Comparison of ENCODE assay signal across 27 cellular contexts in the genomic region with DNA sequence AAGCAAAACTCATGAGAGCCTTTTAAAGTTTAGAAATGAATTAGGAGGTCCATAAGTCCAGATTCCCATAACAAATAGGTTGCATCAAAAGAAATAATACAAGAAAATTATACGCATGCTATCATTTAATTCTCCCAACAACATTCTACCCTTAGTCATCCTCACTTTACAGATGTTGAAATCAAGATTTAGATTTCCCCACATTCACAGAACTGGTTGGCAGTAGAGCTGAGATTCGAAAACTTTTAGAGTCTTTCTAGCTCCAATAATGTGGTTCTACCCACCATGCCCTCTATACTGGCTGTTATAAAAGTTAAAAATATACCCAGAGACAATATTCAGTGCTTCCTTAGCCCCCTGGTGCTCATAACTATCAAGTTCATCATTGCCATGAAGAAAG. TPM values are rescaled to one million over a fixed set of nuclear protein-coding genes. Genes with fewer than 3 reads are reported as not detected.
DNase-seq lines count a peak whose midpoint lies in the region; ATAC-seq and TF ChIP-seq lines count a peak whose summit lies in the region.
"Had no signal": no experiment of that assay in that cellular context is flagged by ENCODE, and none has a peak within 500 bp of the region (broad histone marks: within the 10 kb centered on the region; RNA-seq: fewer than 3 reads in every experiment).

No MANE protein-coding gene starts in this region.

- no peaks in the 10 kb centered on the region for H3K9me1 ChIP-seq in IMR-90 (ENCODE audit: insufficient read depth, low read length)

- DNase-seq in IMR-90 (peak; percentile 22), amniotic epithelial cell (ENCODE audit: low read depth) (peak; percentile 44), mesenchymal stem cell (no peak), suprapubic skin (ENCODE audit: low spot score in 2 of 2) (no peak)
- DNase-seq in activated CD4-positive, alpha-beta T cell treated with anti-CD3 and anti-CD28 coated beads for 48 hours = no peak
- DNase-seq: activated CD4-positive, CD25-positive, alpha-beta regulatory T cell treated with anti-CD3 and anti-CD28 coated beads, Interleukin-2, amount 50 U/mL, for 72 hours; activated CD8-positive, alpha-beta T cell treated with anti-CD3 and anti-CD28 coated beads for 36 hours; activated naive CD4-positive, alpha-beta T cell treated with anti-CD3 and anti-CD28 coated beads, Interleukin-2, amount 10 ng/mL, durations not matched to agents 7 days and 5 days; COR-L47; effector memory CD4-positive, alpha-beta T cell; MV-4-11; NCI-H1436 treated with DMSO at 0.1 percent for 48 hours; NCI-H226; NCI-H69; pancreas; PC-9; retina; SHP77; spleen; stimulated activated CD4-positive, alpha-beta T cell treated with anti-CD3 and anti-CD28 coated beads, Interleukin-2, amount 100 ng/mL, for 24 hours; stomach had no signal

- no peak overlapping the region for H2AK9ac ChIP-seq in IMR-90 (replicated peaks; ENCODE audit: low read depth, low read length, poor library complexity)

- H2AFZ ChIP-seq in IMR-90 (replicated peaks; ENCODE audit: low read length, poor library complexity) (no peak overlapping the region), mesenchymal stem cell (ENCODE audit: low read depth, low read length) (no peak overlapping the region)
- H2AFZ ChIP-seq: PC-9 had no signal

- no peak for TF ChIP-seq RAD21 in IMR-90 (IDR thresholded peaks at IDR 0.05; ENCODE audit: low read length)

- H3K27ac ChIP-seq in IMR-90 (ENCODE audit: insufficient read depth, low read length) = no peak overlapping the region
- H3K27ac ChIP-seq in mesenchymal stem cell (ENCODE audit: low read length, poor library complexity, severe bottlenecking) = no peak overlapping the region
- H3K27ac ChIP-seq in suprapubic skin = peak overlapping the region; percentile 49
- H3K27ac ChIP-seq: BLaER1 treated with 17β-estradiol and CSF1 and Interleukin-3, amounts not matched to agents 10 nM and 100 nM; epithelial cell of prostate; pancreas; PC-9; spleen; stomach had no signal

- H2BK120ac ChIP-seq in IMR-90 (ENCODE audit: low read depth, low read length) (no peak overlapping the region), mesenchymal stem cell (ENCODE audit: low read depth, low read length) (no peak overlapping the region)

- H4K91ac ChIP-seq in IMR-90 (ENCODE audit: insufficient read depth, low read depth, low read length) = no peak overlapping the region
- no peak overlapping the region for H4K91ac ChIP-seq in mesenchymal stem cell (ENCODE audit: low read length)

- H3K36me3 ChIP-seq in IMR-90 (ENCODE audit: control insufficient read depth, insufficient read depth, low read length) (no peaks in the 10 kb centered on the region), mesenchymal stem cell (ENCODE audit: control insufficient read depth in 1 of 2, insufficient read depth in 2 of 2, low read depth in 1 of 2, low read length in 2 of 2) (no peaks in the 10 kb centered on the region), suprapubic skin (no peaks in the 10 kb centered on the region)
- H3K36me3 ChIP-seq: BLaER1 treated with 17β-estradiol and CSF1 and Interleukin-3, amounts not matched to agents 10 nM and 100 nM; pancreas; spleen; stomach had no signal

- no peak overlapping the region for H3K14ac ChIP-seq in IMR-90 (replicated peaks; ENCODE audit: low read depth, low read length)
- no peak overlapping the region for H3K14ac ChIP-seq in mesenchymal stem cell (ENCODE audit: low read length in 2 of 2)

- no TSS peak for BruUV-seq in IMR-90 (replicated peaks; lab: Mats Ljungman, UMichigan)

- no peak overlapping the region for H4K5ac ChIP-seq in IMR-90 (ENCODE audit: low read depth, low read length)

- no peak overlapping the region for H2BK15ac ChIP-seq in IMR-90 (ENCODE audit: low read depth, low read length)
- no peak overlapping the region for H2BK15ac ChIP-seq in mesenchymal stem cell (ENCODE audit: low read depth, poor library complexity, severe bottlenecking)

- no peak overlapping the region for H3K56ac ChIP-seq in IMR-90 (ENCODE audit: extremely low read depth, insufficient read depth, low read length)

- no peak for ATAC-seq in IMR-90 (ENCODE audit: low read depth)
- ATAC-seq in HG03175 (IDR thresholded peaks at IDR 0.05; ENCODE audit: unreplicated experiment) = no peak
- ATAC-seq in HG03457 (IDR thresholded peaks at IDR 0.05; ENCODE audit: unreplicated experiment) = no peak
- ATAC-seq: activated CD8-positive, alpha-beta T cell treated with anti-CD3 and anti-CD28 coated beads for 36 hours; HCT116; pancreas had no signal

- no peak overlapping the region for H2BK5ac ChIP-seq in IMR-90 (ENCODE audit: low read depth, low read length, poor library complexity, severe bottlenecking)
- H2BK5ac ChIP-seq in mesenchymal stem cell (ENCODE audit: low read depth, low read length, poor library complexity, severe bottlenecking) = no peak overlapping the region

- H3K27me3 ChIP-seq in IMR-90 (ENCODE audit: control insufficient read depth, insufficient read depth, low read length) (no peaks in the 10 kb centered on the region), mesenchymal stem cell (ENCODE audit: control insufficient read depth in 1 of 2, insufficient read depth in 1 of 2, low read length in 2 of 2) (no peaks in the 10 kb centered on the region), suprapubic skin (no peaks in the 10 kb centered on the region)
- H3K27me3 ChIP-seq: BLaER1 treated with 17β-estradiol and CSF1 and Interleukin-3, amounts not matched to agents 10 nM and 100 nM; pancreas; spleen had no signal

- TF ChIP-seq POLR2A in IMR-90 (IDR thresholded peaks at IDR 0.05; ENCODE audit: low read depth, low read length) (no peak), suprapubic skin (IDR thresholded peaks at IDR 0.05) (no peak)

- H3K4me3 ChIP-seq in IMR-90 (ENCODE audit: insufficient read depth, low read depth, low read length) (no peak overlapping the region), mesenchymal stem cell (ENCODE audit: insufficient read depth in 1 of 2, low read depth in 1 of 2, low read length in 2 of 2) (no peak overlapping the region), suprapubic skin (no peak overlapping the region)
- H3K4me3 ChIP-seq: BLaER1 treated with 17β-estradiol and CSF1 and Interleukin-3, amounts not matched to agents 10 nM and 100 nM; lung; pancreas; PC-9; spleen; stomach had no signal

- CTCF ChIA-PET in IMR-90 (lab: Yijun Ruan, JAX) = no interaction called here

- H3K9me3 ChIP-seq in IMR-90 (ENCODE audit: control insufficient read depth, insufficient read depth, low read length) = no peaks in the 10 kb centered on the region
- no peaks in the 10 kb centered on the region for H3K9me3 ChIP-seq in mesenchymal stem cell (ENCODE audit: control insufficient read depth, low read length)
- no peaks in the 10 kb centered on the region for H3K9me3 ChIP-seq in suprapubic skin
- H3K9me3 ChIP-seq: pancreas, spleen, stomach had no signal

- H3K18ac ChIP-seq in IMR-90 (ENCODE audit: low read depth, low read length) (peak overlapping the region; percentile 56; the same call in 1 of the 2 replicates), mesenchymal stem cell (ENCODE audit: low read depth in 1 of 2, low read length in 2 of 2) (no peak overlapping the region)

- H3K4me1 ChIP-seq in IMR-90 (ENCODE audit: control insufficient read depth, insufficient read depth, low read length) (peaks cover 2% of the 10 kb centered on the region), mesenchymal stem cell (ENCODE audit: control insufficient read depth, insufficient read depth, low read depth, low read length) (no peaks in the 10 kb centered on the region), suprapubic skin (peaks cover 10% of the 10 kb centered on the region)
- H3K4me1 ChIP-seq: pancreas, spleen, stomach had no signal

- H3K9ac ChIP-seq in IMR-90 (ENCODE audit: low read depth, low read length) = no peak overlapping the region
- peak overlapping the region; percentile 13 for H3K9ac ChIP-seq in mesenchymal stem cell (ENCODE audit: low read length)
- H3K9ac ChIP-seq: BLaER1 treated with 17β-estradiol and CSF1 and Interleukin-3, amounts not matched to agents 10 nM and 100 nM had no signal

- H4K20me1 ChIP-seq in IMR-90 (ENCODE audit: insufficient read depth, low read length) = no peaks in the 10 kb centered on the region
- H4K20me1 ChIP-seq: BLaER1 treated with 17β-estradiol and CSF1 and Interleukin-3, amounts not matched to agents 10 nM and 100 nM had no signal

- H2BK12ac ChIP-seq in mesenchymal stem cell (ENCODE audit: low read length in 2 of 2) = no peak overlapping the region

- WGBS in IMR-90 (ENCODE audit: extremely low coverage in 2 of 2, insufficient read length in 1 of 2), 2 experiments = no CpG with 5 or more reads among the region's 2 CpGs
- 88% methylated on average over 2 of the region's 2 CpGs for WGBS in mesenchymal stem cell
- 79% methylated on average over 2 of the region's 2 CpGs for WGBS in suprapubic skin

- TF ChIP-seq CTCF in IMR-90 (conservative IDR thresholded peaks at IDR 0.05; ENCODE audit: low read depth, low read length) (no peak), suprapubic skin (IDR thresholded peaks at IDR 0.05) (no peak)

- no peak overlapping the region for H3K4ac ChIP-seq in IMR-90 (ENCODE audit: low read depth, low read length)
- H3K4ac ChIP-seq in mesenchymal stem cell (ENCODE audit: low read depth in 1 of 2, low read length in 2 of 2) = no peak overlapping the region

- no peak for TF ChIP-seq EP300 in suprapubic skin (IDR thresholded peaks at IDR 0.05)

- H2BK20ac ChIP-seq in IMR-90 (ENCODE audit: low read depth, low read length) = 0 out of 2 replicates have a peak overlapping the region, but pooled peaks have one; percentile 9

- dilution Hi-C loops in IMR-90 (cut with HindIII; ENCODE audit: low sequenced_read_pairs, unreplicated experiment) = no loop called here

- POLR2A ChIA-PET in IMR-90 (lab: Charles Lee; ENCODE audit: unreplicated experiment) = no interaction called here

- H2AK5ac ChIP-seq in IMR-90 (ENCODE audit: low read depth, low read length) (no peak overlapping the region), mesenchymal stem cell (ENCODE audit: low read length, severe bottlenecking) (no peak overlapping the region)

- H4K8ac ChIP-seq in IMR-90 (ENCODE audit: low read depth in 2 of 2, low read length in 2 of 2) = no peak overlapping the region
- H4K8ac ChIP-seq in mesenchymal stem cell (ENCODE audit: low read length) = no peak overlapping the region

- H3K23ac ChIP-seq in IMR-90 (ENCODE audit: low read depth, low read length) (no peak overlapping the region), mesenchymal stem cell (ENCODE audit: low read length in 2 of 2) (no peak overlapping the region)

- H3K79me1 ChIP-seq in IMR-90 (ENCODE audit: low read depth in 1 of 2, low read length in 2 of 2) (no peaks in the 10 kb centered on the region), mesenchymal stem cell (replicated peaks; ENCODE audit: low read length, poor library complexity, severe bottlenecking) (no peaks in the 10 kb centered on the region)

- intact Hi-C loops in IMR-90 (cut with micrococcal nuclease) = no loop called here

- no peak overlapping the region for H3K4me2 ChIP-seq in IMR-90 (ENCODE audit: low read depth, low read length)
- H3K4me2 ChIP-seq in mesenchymal stem cell (ENCODE audit: low read length, poor library complexity, severe bottlenecking) = no peak overlapping the region
- H3K4me2 ChIP-seq: PC-9 had no signal

- in situ Hi-C loops in IMR-90 (cut with MboI; ENCODE audit: low sequenced_read_pairs) = no loop called here

RNA-seq across cellular contexts. Expression of gene METAP2, which starts 56.6 kb away (rescaled TPM):
- total RNA-seq in IMR-90 (2012; rRNA removed) (72.9 and 108 TPM in 2 replicates), suprapubic skin (10 to 100 TPM; 44.7 to 72.6 (median 61.8) TPM)
- polyA plus RNA-seq in IMR-90 (2012; rRNA removed) = 51.7 and 62.5 TPM in 2 replicates
- polyA plus RNA-seq in IMR-90 (2012; cell fraction: cytosol; rRNA removed) = 7.0 and 16.0 TPM in 2 replicates
- 2.1 and 22.5 TPM in 2 replicates for polyA plus RNA-seq in IMR-90 (2012; cell fraction: nucleus; rRNA removed; ENCODE audit: low replicate concordance)
- 59.9 TPM for polyA plus RNA-seq in mesenchymal stem cell (2013, experiment 1 of 2)
- polyA plus RNA-seq in mesenchymal stem cell (2013, experiment 2 of 2) = 60.6 TPM

Comparison
In these comparisons a context has a peak if more than half of its experiments do, and no peak if none do; other contexts are left out.
1. DNase-seq: peak in IMR-90 (single experiment) and amniotic epithelial cell (single experiment); none in mesenchymal stem cell (single experiment), suprapubic skin (0 of 2) and activated CD4-positive, alpha-beta T cell treated with anti-CD3 and anti-CD28 coated beads for 48 hours (single experiment).